Comparison of ENCODE assay signal across 11 cellular contexts in genomic region chr4:138952405-138952804, GRCh38.
DNase-seq lines count a peak whose midpoint lies in the region; ATAC-seq and TF ChIP-seq lines count a peak whose summit lies in the region.
"Had no signal": no experiment of that assay in that cellular context is flagged by ENCODE, and none has a peak within 500 bp of the region (broad histone marks: within the 10 kb centered on the region; RNA-seq: fewer than 3 reads in every experiment).

No MANE protein-coding gene starts in this region.

- POLR2A ChIA-PET in PC-3 (lab: Charles Lee; ENCODE audit: unreplicated experiment): no interaction called here

- intact Hi-C loops in PC-3 (cut with micrococcal nuclease): no loop called here

- H3K9ac ChIP-seq in GM23248 (no peak overlapping the region), PC-3 (ENCODE audit: low read length) (no peak overlapping the region)
- H3K9ac ChIP-seq: KMS-11 had no signal

- CTCF ChIA-PET in PC-3 (lab: Charles Lee): no interaction called here

- ATAC-seq in PC-3 (no peak), esophagus mucosa (peak; percentile 76), HG02623 (IDR thresholded peaks at IDR 0.05; ENCODE audit: unreplicated experiment) (no peak)
- ATAC-seq: CD8-positive, alpha-beta T cell; naive thymus-derived CD4-positive, alpha-beta T cell had no signal

- in situ Hi-C loops in GM23248 (cut with MboI): no loop called here

- peak; percentile 65 for DNase-seq in GM23248
- DNase-seq in PC-3: peak; percentile 39
- DNase-seq in stimulated activated CD4-positive, alpha-beta T cell treated with anti-CD3 and anti-CD28 coated beads, Interleukin-4, amount 100 ng/mL, for 24 hours: peak; percentile 15
- no peak for DNase-seq in NCI-H128 (lab: John Stamatoyannopoulos, UW; ENCODE audit: unreplicated experiment)
- no peak for DNase-seq in NCI-H748 (lab: John Stamatoyannopoulos, UW; ENCODE audit: unreplicated experiment)
- DNase-seq: CD8-positive, alpha-beta T cell; foreskin melanocyte; naive thymus-derived CD4-positive, alpha-beta T cell had no signal

- no peak for TF ChIP-seq CTCF in PC-3 (conservative IDR thresholded peaks at IDR 0.05; ENCODE audit: low read depth, low read length)

- H3K9me2 ChIP-seq in GM23248 (ENCODE audit: insufficient read depth) (no peaks in the 10 kb centered on the region), PC-3 (replicated peaks; ENCODE audit: low read length) (no peaks in the 10 kb centered on the region)

- H3K4me3 ChIP-seq in GM23248: no peak overlapping the region
- no peak overlapping the region for H3K4me3 ChIP-seq in PC-3 (ENCODE audit: low read length)

- no peaks in the 10 kb centered on the region for H4K20me1 ChIP-seq in GM23248 (ENCODE audit: insufficient read depth)
- no peaks in the 10 kb centered on the region for H4K20me1 ChIP-seq in PC-3 (ENCODE audit: low read length)

- peaks cover 23% of the 10 kb centered on the region for H3K4me1 ChIP-seq in GM23248 (ENCODE audit: insufficient read depth)
- peaks cover 16% of the 10 kb centered on the region; the same call in 1 of the 2 replicates for H3K4me1 ChIP-seq in PC-3 (ENCODE audit: insufficient read depth, low read length)

- H3K9me3 ChIP-seq in GM23248 (ENCODE audit: low read depth) (no peaks in the 10 kb centered on the region), PC-3 (ENCODE audit: low read length) (no peaks in the 10 kb centered on the region)

- H3K36me3 ChIP-seq in GM23248 (ENCODE audit: low read depth) (no peaks in the 10 kb centered on the region), PC-3 (ENCODE audit: low read depth, low read length) (no peaks in the 10 kb centered on the region)

- H3K27me3 ChIP-seq in GM23248 (replicated peaks; ENCODE audit: insufficient read depth) (no peaks in the 10 kb centered on the region), PC-3 (ENCODE audit: low read length) (no peaks in the 10 kb centered on the region)

- H3K4me2 ChIP-seq in GM23248 (ENCODE audit: unreplicated experiment) (no peak overlapping the region), PC-3 (ENCODE audit: low read length) (no peak overlapping the region)
- H3K4me2 ChIP-seq: KMS-11 had no signal

- H3F3A ChIP-seq in GM23248 (ENCODE audit: insufficient read depth) (peaks cover 21% of the 10 kb centered on the region), PC-3 (ENCODE audit: low read length, unreplicated experiment) (no peaks in the 10 kb centered on the region)

- H2AFZ ChIP-seq in GM23248 (no peak overlapping the region), PC-3 (ENCODE audit: low read length) (0 out of 2 replicates have a peak overlapping the region, but pooled peaks have one; percentile 11)

- H3K79me2 ChIP-seq in GM23248 (ENCODE audit: insufficient read depth) (no peaks in the 10 kb centered on the region), PC-3 (ENCODE audit: low read length) (no peaks in the 10 kb centered on the region)

- no TSS peak for BruUV-seq in PC-3 (replicated peaks; lab: Mats Ljungman, UMichigan)

- H3K27ac ChIP-seq in GM23248 (no peak overlapping the region), PC-3 (ENCODE audit: low read length) (no peak overlapping the region)
- H3K27ac ChIP-seq: KMS-11 had no signal

Comparison
In these comparisons a context has a peak if more than half of its experiments do, and no peak if none do; other contexts are left out.
1. DNase-seq: peak in GM23248 (single experiment), PC-3 (single experiment) and stimulated activated CD4-positive, alpha-beta T cell treated with anti-CD3 and anti-CD28 coated beads, Interleukin-4, amount 100 ng/mL, for 24 hours (single experiment); none in NCI-H128 (single experiment) and NCI-H748 (single experiment).